In the genomic region with DNA sequence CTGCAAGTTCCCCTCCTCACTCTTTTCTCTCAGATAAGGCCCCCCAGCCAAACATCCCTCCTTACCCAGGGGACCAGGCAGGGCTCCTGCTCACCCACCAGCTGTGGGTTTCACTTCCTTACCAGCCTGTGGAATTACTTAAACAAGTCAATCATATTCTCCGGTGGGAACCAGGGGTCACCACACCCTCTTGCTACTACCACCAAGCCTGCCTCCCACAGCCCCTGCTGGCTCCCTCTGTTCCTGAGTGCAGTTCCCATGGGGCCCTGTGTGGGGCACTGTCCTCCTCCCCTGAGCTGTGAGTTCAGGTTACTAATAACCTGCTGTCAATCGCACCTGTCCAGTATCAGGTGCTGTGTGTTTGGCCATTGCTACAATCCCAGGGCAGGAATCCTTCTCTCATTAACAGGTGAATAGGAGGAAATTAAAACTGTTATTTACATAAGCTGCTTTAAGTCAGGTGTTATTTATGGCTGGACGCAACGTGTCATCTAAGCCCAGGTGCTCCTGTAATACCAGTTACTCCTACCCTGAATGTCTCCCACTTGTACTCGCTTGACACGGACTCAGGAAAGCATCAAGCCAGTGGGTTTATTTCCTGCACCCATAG, we compare ENCODE assay signal across 8 cellular contexts.
DNase-seq lines count a peak whose midpoint lies in the region; ATAC-seq lines count a peak whose summit lies in the region.

No MANE protein-coding gene starts in this region.

- peaks cover 53% of the 10 kb centered on the region for H3K4me1 Mint-ChIP-seq in stimulated activated memory B cell treated with anti-CD40 and anti-IgM and Interleukin-4, amounts not matched to agents 10 μg/mL and 1 μg/mL and 100 μg/mL, for 72 hours

- H3K36me3 Mint-ChIP-seq in stimulated activated memory B cell treated with anti-CD40 and anti-IgM and Interleukin-4, amounts not matched to agents 10 μg/mL and 1 μg/mL and 100 μg/mL, for 72 hours = no peaks in the 10 kb centered on the region

- H3K27me3 Mint-ChIP-seq in stimulated activated memory B cell treated with anti-CD40 and anti-IgM and Interleukin-4, amounts not matched to agents 10 μg/mL and 1 μg/mL and 100 μg/mL, for 72 hours = peaks cover 9% of the 10 kb centered on the region

- peak overlapping the region; percentile 21 for H3K4me3 Mint-ChIP-seq in stimulated activated memory B cell treated with anti-CD40 and anti-IgM and Interleukin-4, amounts not matched to agents 10 μg/mL and 1 μg/mL and 100 μg/mL, for 72 hours

- DNase-seq in DMS114 treated with DMSO at 0.1 percent for 48 hours (lab: John Stamatoyannopoulos, UW; ENCODE audit: unreplicated experiment) (peak; percentile 11), NCI-H774 (lab: John Stamatoyannopoulos, UW) (peak; percentile 90), iPS-NIHi7 (ENCODE audit: extremely low spot score) (peak; percentile 87), foreskin melanocyte (no peak)
- DNase-seq in activated naive CD4-positive, alpha-beta T cell treated with anti-CD3 and anti-CD28 coated beads, Interleukin-2, amount 50 U/mL, for 16 hours = peak; percentile 54

- peak overlapping the region; percentile 71 for H3K27ac Mint-ChIP-seq in stimulated activated memory B cell treated with anti-CD40 and anti-IgM and Interleukin-4, amounts not matched to agents 10 μg/mL and 1 μg/mL and 100 μg/mL, for 72 hours

- ATAC-seq in GM19452 (IDR thresholded peaks at IDR 0.05; ENCODE audit: unreplicated experiment) = peak; percentile 82
- peak; percentile 72 for ATAC-seq in HG03457 (IDR thresholded peaks at IDR 0.05; ENCODE audit: unreplicated experiment)
- ATAC-seq in stimulated activated memory B cell treated with anti-CD40 and anti-IgM and Interleukin-4, amounts not matched to agents 10 μg/mL and 1 μg/mL and 100 μg/mL, for 72 hours = peak; percentile 84

- no peaks in the 10 kb centered on the region for H3K9me3 Mint-ChIP-seq in stimulated activated memory B cell treated with anti-CD40 and anti-IgM and Interleukin-4, amounts not matched to agents 10 μg/mL and 1 μg/mL and 100 μg/mL, for 72 hours
